ENCODE assay signal across 1 cellular context in genomic region chr14:87993485-87993809, GRCh38.
TF ChIP-seq lines count a peak whose summit lies in the region.

No MANE protein-coding gene starts in this region.

TF ChIP-seq in SK-N-SH, 30 proteins besides CTCF, POLR2A, EP300 and RAD21 (continued from another document):
- TF ChIP-seq, protein P1, sequence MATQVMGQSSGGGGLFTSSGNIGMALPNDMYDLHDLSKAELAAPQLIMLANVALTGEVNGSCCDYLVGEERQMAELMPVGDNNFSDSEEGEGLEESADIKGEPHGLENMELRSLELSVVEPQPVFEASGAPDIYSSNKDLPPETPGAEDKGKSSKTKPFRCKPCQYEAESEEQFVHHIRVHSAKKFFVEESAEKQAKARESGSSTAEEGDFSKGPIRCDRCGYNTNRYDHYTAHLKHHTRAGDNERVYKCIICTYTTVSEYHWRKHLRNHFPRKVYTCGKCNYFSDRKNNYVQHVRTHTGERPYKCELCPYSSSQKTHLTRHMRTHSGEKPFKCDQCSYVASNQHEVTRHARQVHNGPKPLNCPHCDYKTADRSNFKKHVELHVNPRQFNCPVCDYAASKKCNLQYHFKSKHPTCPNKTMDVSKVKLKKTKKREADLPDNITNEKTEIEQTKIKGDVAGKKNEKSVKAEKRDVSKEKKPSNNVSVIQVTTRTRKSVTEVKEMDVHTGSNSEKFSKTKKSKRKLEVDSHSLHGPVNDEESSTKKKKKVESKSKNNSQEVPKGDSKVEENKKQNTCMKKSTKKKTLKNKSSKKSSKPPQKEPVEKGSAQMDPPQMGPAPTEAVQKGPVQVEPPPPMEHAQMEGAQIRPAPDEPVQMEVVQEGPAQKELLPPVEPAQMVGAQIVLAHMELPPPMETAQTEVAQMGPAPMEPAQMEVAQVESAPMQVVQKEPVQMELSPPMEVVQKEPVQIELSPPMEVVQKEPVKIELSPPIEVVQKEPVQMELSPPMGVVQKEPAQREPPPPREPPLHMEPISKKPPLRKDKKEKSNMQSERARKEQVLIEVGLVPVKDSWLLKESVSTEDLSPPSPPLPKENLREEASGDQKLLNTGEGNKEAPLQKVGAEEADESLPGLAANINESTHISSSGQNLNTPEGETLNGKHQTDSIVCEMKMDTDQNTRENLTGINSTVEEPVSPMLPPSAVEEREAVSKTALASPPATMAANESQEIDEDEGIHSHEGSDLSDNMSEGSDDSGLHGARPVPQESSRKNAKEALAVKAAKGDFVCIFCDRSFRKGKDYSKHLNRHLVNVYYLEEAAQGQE (IDR thresholded peaks at IDR 0.05; ENCODE audit: low read depth, low read length) = no peak
- TF ChIP-seq, protein P2, sequence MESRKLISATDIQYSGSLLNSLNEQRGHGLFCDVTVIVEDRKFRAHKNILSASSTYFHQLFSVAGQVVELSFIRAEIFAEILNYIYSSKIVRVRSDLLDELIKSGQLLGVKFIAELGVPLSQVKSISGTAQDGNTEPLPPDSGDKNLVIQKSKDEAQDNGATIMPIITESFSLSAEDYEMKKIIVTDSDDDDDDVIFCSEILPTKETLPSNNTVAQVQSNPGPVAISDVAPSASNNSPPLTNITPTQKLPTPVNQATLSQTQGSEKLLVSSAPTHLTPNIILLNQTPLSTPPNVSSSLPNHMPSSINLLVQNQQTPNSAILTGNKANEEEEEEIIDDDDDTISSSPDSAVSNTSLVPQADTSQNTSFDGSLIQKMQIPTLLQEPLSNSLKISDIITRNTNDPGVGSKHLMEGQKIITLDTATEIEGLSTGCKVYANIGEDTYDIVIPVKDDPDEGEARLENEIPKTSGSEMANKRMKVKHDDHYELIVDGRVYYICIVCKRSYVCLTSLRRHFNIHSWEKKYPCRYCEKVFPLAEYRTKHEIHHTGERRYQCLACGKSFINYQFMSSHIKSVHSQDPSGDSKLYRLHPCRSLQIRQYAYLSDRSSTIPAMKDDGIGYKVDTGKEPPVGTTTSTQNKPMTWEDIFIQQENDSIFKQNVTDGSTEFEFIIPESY (IDR thresholded peaks at IDR 0.05; ENCODE audit: borderline replicate concordance, low read depth) = no peak
- TF ChIP-seq YY1 (IDR thresholded peaks at IDR 0.05; ENCODE audit: low read depth) = no peak
- TF ChIP-seq GATA2 (CRISPR knock-in tag; IDR thresholded peaks at IDR 0.05) = no peak
TF ChIP-seq in SK-N-SH: peak in this region for 0.
